In the genomic region with DNA sequence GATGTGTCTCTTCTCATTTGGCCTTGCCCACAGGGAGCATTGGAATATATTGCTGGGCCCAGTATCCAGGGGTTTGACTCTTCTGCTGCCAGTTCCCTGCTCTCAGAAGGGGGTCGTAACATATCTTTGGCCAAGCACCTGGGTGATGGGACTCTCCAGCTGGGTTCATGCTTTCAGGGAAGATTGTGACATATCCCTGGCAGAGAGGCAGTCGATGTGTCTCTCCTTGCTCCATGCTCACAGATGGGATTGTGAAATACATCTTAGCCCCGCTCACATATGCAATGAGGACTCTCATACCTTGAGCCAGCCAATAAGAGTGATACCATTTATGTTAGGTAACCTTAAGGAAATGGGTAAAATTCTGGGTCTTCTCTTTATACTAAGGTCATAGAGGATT, we compare ENCODE assay signal across 17 cellular contexts.
DNase-seq lines count a peak whose midpoint lies in the region; ATAC-seq and TF ChIP-seq lines count a peak whose summit lies in the region.
"Had no signal": no experiment of that assay in that cellular context is flagged by ENCODE, and none has a peak within 500 bp of the region (broad histone marks: within the 10 kb centered on the region; RNA-seq: fewer than 3 reads in every experiment).

No MANE protein-coding gene starts in this region.

- DNase-seq in AG10803 (ENCODE audit: low read depth) (peak; percentile 3), amniotic epithelial cell (ENCODE audit: low read depth) (peak; percentile 65), choroid plexus epithelial cell (ENCODE audit: low read depth) (peak; percentile 23), iris pigment epithelial cell (ENCODE audit: low read depth) (peak; percentile 70), GM13977 (ENCODE audit: low spot score) (no peak)
- DNase-seq: BE2C; C1 segment of cervical spinal cord; CD4-positive, CD25-positive, alpha-beta regulatory T cell; CD8-positive, alpha-beta memory T cell; COR-L47; DMS 273 treated with DMSO at 0.1 percent for 48 hours; DMS53; DND-41 had no signal

- in situ Hi-C loops in GM13977 (cut with MboI; ENCODE audit: low pct_unique_long_range_greater_than_20kb, low sequenced_read_pairs, unreplicated experiment): no loop called here

- H3K4me3 ChIP-seq in AG10803 (ENCODE audit: low read length) (no peak overlapping the region), choroid plexus epithelial cell (ENCODE audit: low read depth, low read length) (no peak overlapping the region)
- H3K4me3 ChIP-seq: GM12878, GM23248, HAP-1 had no signal

- no peak for ATAC-seq in HG03342 (IDR thresholded peaks at IDR 0.05; ENCODE audit: unreplicated experiment)
- ATAC-seq: GM12878 had no signal

- TF ChIP-seq CTCF in AG10803 (conservative IDR thresholded peaks at IDR 0.05; ENCODE audit: low read length) (no peak), choroid plexus epithelial cell (conservative IDR thresholded peaks at IDR 0.05; ENCODE audit: low read depth, low read length) (no peak), GM13977 (IDR thresholded peaks at IDR 0.05; ENCODE audit: extremely low read depth, insufficient read depth, missing control alignments) (no peak)
